ENCODE assay signal across 24 cellular contexts in genomic region chr12:47561746-47562145, GRCh38.
DNase-seq lines count a peak whose midpoint lies in the region; ATAC-seq and TF ChIP-seq lines count a peak whose summit lies in the region.
"Had no signal": no experiment of that assay in that cellular context is flagged by ENCODE, and none has a peak within 500 bp of the region (broad histone marks: within the 10 kb centered on the region; RNA-seq: fewer than 3 reads in every experiment).

No MANE protein-coding gene starts in this region.

- H3K4me1 ChIP-seq in RWPE2 (ENCODE audit: insufficient read depth, poor library complexity, severe bottlenecking) = no peaks in the 10 kb centered on the region
- no peaks in the 10 kb centered on the region for H3K4me1 ChIP-seq in aorta (ENCODE audit: control insufficient read depth in 1 of 2, insufficient read depth in 2 of 2, low read length in 2 of 2)
- H3K4me1 ChIP-seq: parathyroid adenoma had no signal

- ATAC-seq in RWPE2 (ENCODE audit: low read depth) (peak; percentile 35; the same call in 1 of the 3 replicates), HG02852 (IDR thresholded peaks at IDR 0.05; ENCODE audit: unreplicated experiment) (no peak), aorta (ENCODE audit: low FRiP score) (no peak), GM18520 (IDR thresholded peaks at IDR 0.05; ENCODE audit: unreplicated experiment) (no peak)
- ATAC-seq: naive thymus-derived CD8-positive, alpha-beta T cell; sciatic nerve; stimulated activated memory B cell treated with anti-CD40 and anti-IgM and Interleukin-4, amounts not matched to agents 10 μg/mL and 1 μg/mL and 100 μg/mL, for 72 hours had no signal

- H3K4me3 ChIP-seq in RWPE2 (ENCODE audit: severe bottlenecking) = no peak overlapping the region
- H3K4me3 ChIP-seq in aorta (ENCODE audit: low read length in 2 of 2) = no peak overlapping the region
- H3K4me3 ChIP-seq: esophagus squamous epithelium, thoracic aorta had no signal

- no peaks in the 10 kb centered on the region for H3K36me3 ChIP-seq in RWPE2 (ENCODE audit: low read depth)
- H3K36me3 ChIP-seq in aorta (ENCODE audit: control insufficient read depth in 1 of 2, insufficient read depth in 2 of 2, low read length in 1 of 2) = no peaks in the 10 kb centered on the region
- H3K36me3 ChIP-seq: esophagus squamous epithelium, thoracic aorta had no signal

- intact Hi-C loops in aorta (cut with DNase I) = no loop called here

- H3K9me3 ChIP-seq in RWPE2 (ENCODE audit: severe bottlenecking) = no peaks in the 10 kb centered on the region
- H3K9me3 ChIP-seq in aorta (ENCODE audit: control insufficient read depth, low read length) = no peaks in the 10 kb centered on the region
- H3K9me3 ChIP-seq: esophagus squamous epithelium, thoracic aorta had no signal

- no peak for TF ChIP-seq CTCF in RWPE2 (IDR thresholded peaks at IDR 0.05; ENCODE audit: poor library complexity, severe bottlenecking)

- DNase-seq in A172 (ENCODE audit: low spot score) (peak; percentile 46), EL (peak; percentile 23), RWPE2 (ENCODE audit: low spot score) (no peak), myocyte (ENCODE audit: low read depth) (peak; percentile 42), occipital lobe (lab: John Stamatoyannopoulos, UW) (no peak), aorta (no peak)
- DNase-seq: activated CD4-positive, alpha-beta T cell treated with anti-CD3 and anti-CD28 coated beads, Interleukin-2, amount 10 ng/mL, durations not matched to agents 24 days and 14 days; activated CD8-positive, alpha-beta memory T cell treated with anti-CD3 and anti-CD28 coated beads, Interleukin-2, amount 50 U/mL, for 48 hours; CD4-positive, alpha-beta memory T cell; DMS53; effector CD8-positive, alpha-beta T cell; esophagus squamous epithelium; H9; kidney glomerular epithelial cell; naive thymus-derived CD8-positive, alpha-beta T cell; NCI-H1105 treated with DMSO at 0.1 percent for 48 hours; NCI-H2107; NCI-H526 had no signal

- H3K27ac ChIP-seq in RWPE2 (ENCODE audit: poor library complexity, severe bottlenecking) (no peak overlapping the region), aorta (ENCODE audit: low read depth in 1 of 2, low read length in 2 of 2) (no peak overlapping the region)
- H3K27ac ChIP-seq: esophagus squamous epithelium, parathyroid adenoma, thoracic aorta had no signal

- H3K27me3 ChIP-seq in RWPE2 (ENCODE audit: insufficient read depth, poor library complexity, severe bottlenecking) = no peaks in the 10 kb centered on the region
- no peaks in the 10 kb centered on the region for H3K27me3 ChIP-seq in aorta (ENCODE audit: control insufficient read depth in 1 of 2, insufficient read depth in 2 of 2, low read length in 1 of 2)
- H3K27me3 ChIP-seq: esophagus squamous epithelium had no signal

- WGBS in aorta, 2 donors = 60 to 71% methylated on average over 2 of the region's 2 CpGs

Comparison
In these comparisons a context has a peak if more than half of its experiments do, and no peak if none do; other contexts are left out.
1. DNase-seq: peak in A172 (single experiment), EL (single experiment) and myocyte (single experiment); none in RWPE2 (single experiment), occipital lobe (single experiment) and aorta (0 of 2).